Comparison of ENCODE assay signal across 1 cellular context in the genomic region with DNA sequence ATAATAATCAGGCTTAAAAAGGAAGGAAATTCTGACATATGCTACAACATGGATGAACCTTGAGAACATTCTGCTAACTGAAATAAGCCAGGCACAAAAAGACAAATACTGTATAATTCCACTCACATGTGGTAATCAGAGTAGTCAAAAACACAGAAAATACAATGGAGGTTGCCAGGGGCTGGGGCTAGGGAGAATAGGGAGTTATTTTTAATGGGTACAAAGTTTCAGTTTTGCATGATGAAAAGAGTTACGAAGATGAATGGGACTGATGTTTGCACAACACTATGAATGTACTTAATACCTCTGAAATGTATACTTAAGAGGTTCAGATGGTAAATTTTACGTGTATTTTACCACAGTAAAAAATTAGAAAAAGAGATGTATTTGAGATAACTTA.
TF ChIP-seq lines count a peak whose summit lies in the region.

No MANE protein-coding gene starts in this region.

TF ChIP-seq in HepG2, 621 proteins besides CTCF, POLR2A, EP300 and RAD21 (continued from another document):
- peak; percentile 49; the same call in 1 of the 2 replicates for TF ChIP-seq ARID5B (CRISPR knock-in tag; IDR thresholded peaks at IDR 0.05)
- TF ChIP-seq FOXA3 (CRISPR knock-in tag; IDR thresholded peaks at IDR 0.05): peak; percentile 24; the same call in 1 of the 2 replicates
- TF ChIP-seq ESRRA (CRISPR knock-in tag; IDR thresholded peaks at IDR 0.05; ENCODE audit: low read depth): no peak
- 0 out of 4 replicates have a peak, but pooled peaks of 1 of the 2 experiments have one; percentile 23 for TF ChIP-seq ATF4 (CRISPR knock-in tag; IDR thresholded peaks at IDR 0.05)
- peak; percentile 53 for TF ChIP-seq HNF4A (CRISPR knock-in tag; IDR thresholded peaks at IDR 0.05)
- TF ChIP-seq SOX5 (CRISPR knock-in tag; IDR thresholded peaks at IDR 0.05; ENCODE audit: borderline replicate concordance): peak; percentile 64; the same call in 1 of the 2 replicates
- no peak for TF ChIP-seq HNRNPUL1 (IDR thresholded peaks at IDR 0.05; ENCODE audit: low read depth, low read length)
- no peak for TF ChIP-seq TCF7L2 (IDR thresholded peaks at IDR 0.05; ENCODE audit: low read depth, low read length)
- peak; percentile 24; the same call in 1 of the 2 replicates for TF ChIP-seq SAP130 (CRISPR knock-in tag; IDR thresholded peaks at IDR 0.05; ENCODE audit: low read depth)
- TF ChIP-seq SOX13 (IDR thresholded peaks at IDR 0.05): no peak
- peak in 1 of 2 experiments; percentile 62; a peak in 1 of 4 replicates for TF ChIP-seq SOX13 (CRISPR knock-in tag; conservative IDR thresholded peaks at IDR 0.05 in 1 of 2, IDR thresholded peaks at IDR 0.05 in 1 of 2)
- TF ChIP-seq RFX1 (IDR thresholded peaks at IDR 0.05): peak; percentile 48
- no peak for TF ChIP-seq SETDB1 (CRISPR knock-in tag; IDR thresholded peaks at IDR 0.05; ENCODE audit: borderline replicate concordance)
- TF ChIP-seq IRF2 (CRISPR knock-in tag; IDR thresholded peaks at IDR 0.05): no peak
- TF ChIP-seq ARID3A (IDR thresholded peaks at IDR 0.05; ENCODE audit: low read depth, low read length): peak; percentile 52; the same call in 1 of the 2 replicates
- TF ChIP-seq ISL2 (CRISPR knock-in tag; IDR thresholded peaks at IDR 0.05): 0 out of 2 replicates have a peak, but pooled peaks have one; percentile 41
